ENCODE assay signal across 8 cellular contexts in the genomic region with DNA sequence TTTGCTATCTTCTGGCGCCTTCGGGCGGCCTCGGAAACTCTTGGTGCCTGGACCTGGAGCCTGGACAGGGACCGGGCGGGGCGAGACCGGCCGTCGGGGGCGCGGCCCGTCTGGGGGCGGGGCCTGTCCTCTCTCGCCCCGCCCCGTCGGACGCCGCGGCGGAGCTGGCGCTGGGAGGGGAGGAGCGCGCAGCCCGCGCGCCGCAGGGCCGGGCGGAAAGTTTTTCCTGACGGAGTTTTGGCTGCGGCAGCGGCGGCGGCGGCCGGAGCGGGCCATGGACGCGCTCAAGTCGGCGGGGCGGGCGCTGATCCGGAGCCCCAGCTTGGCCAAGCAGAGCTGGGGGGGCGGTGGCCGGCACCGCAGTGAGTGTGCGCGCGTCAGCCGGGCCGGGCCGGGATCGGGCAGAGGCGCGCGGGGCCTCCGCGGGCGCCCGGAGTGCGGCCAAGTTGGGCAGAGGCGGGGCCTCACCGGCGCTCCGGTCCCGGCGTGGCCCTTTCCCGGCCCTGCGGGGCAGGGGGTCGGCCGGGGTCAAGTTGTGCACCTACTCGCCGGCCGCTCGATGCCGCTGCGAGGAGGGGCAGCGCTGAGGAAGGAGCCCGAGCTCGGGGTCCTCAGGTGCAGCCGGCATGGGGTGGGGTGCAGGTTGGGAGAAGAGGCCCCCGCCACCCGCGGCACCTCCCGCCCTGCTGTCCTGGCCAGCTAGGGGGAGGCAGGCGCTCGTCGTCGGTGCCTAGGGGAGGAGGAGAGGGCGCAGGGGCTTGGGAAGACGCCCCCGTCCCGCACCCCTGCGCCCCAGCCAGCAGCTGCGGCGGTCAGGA. TPM values are rescaled to one million over a fixed set of nuclear protein-coding genes. Genes with fewer than 3 reads are reported as not detected.
DNase-seq lines count a peak whose midpoint lies in the region; ATAC-seq and TF ChIP-seq lines count a peak whose summit lies in the region.

A gene with protein sequence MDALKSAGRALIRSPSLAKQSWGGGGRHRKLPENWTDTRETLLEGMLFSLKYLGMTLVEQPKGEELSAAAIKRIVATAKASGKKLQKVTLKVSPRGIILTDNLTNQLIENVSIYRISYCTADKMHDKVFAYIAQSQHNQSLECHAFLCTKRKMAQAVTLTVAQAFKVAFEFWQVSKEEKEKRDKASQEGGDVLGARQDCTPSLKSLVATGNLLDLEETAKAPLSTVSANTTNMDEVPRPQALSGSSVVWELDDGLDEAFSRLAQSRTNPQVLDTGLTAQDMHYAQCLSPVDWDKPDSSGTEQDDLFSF (plus strand): TSS at position 182 of the 818 bp plus-strand sequence. CDS start 93 bp downstream, at position 275.

- 1% methylated on average over 33 to 49 of the region's 99 CpGs for WGBS in lower leg skin, 2 donors

- TF ChIP-seq POLR2A in lower leg skin (IDR thresholded peaks at IDR 0.05) = no peak

- peak within 1 kb of the TSS; percentile 78 for H3K4me3 ChIP-seq in GM12875 (ENCODE audit: low read depth, low read length)
- peak within 1 kb of the TSS; percentile 54 for H3K4me3 ChIP-seq in lower leg skin (ENCODE audit: low read depth, poor library complexity, severe bottlenecking)

- TF ChIP-seq CTCF in GM12875 (IDR thresholded peaks at IDR 0.05; ENCODE audit: borderline replicate concordance, insufficient read depth, low read depth, low read length) (no peak), lower leg skin (IDR thresholded peaks at IDR 0.05) (no peak)

- DNase-seq in NCI-H2196 (lab: John Stamatoyannopoulos, UW; ENCODE audit: unreplicated experiment) (peak; percentile 77), lower leg skin (ENCODE audit: low spot score in 2 of 2) (peak; percentile 37 to 91), NCI-H1092 treated with DMSO at 0.1 percent for 48 hours (lab: John Stamatoyannopoulos, UW) (no peak)
- peak; percentile 67 to 73 for DNase-seq in activated CD4-positive, alpha-beta T cell treated with anti-CD3 and anti-CD28 coated beads, Interleukin-2, amount 50 U/mL, for 48 hours
- DNase-seq in effector CD4-positive, alpha-beta T cell = peak; percentile 35
- DNase-seq in stimulated activated CD4-positive, alpha-beta T cell treated with anti-CD3 and anti-CD28 coated beads, Interleukin-4, amount 100 ng/mL, for 24 hours = peak; percentile 57

- intact Hi-C loops in lower leg skin (cut with DNase I; ENCODE audit: low total_unique reads) = no loop called here

- ATAC-seq in HG02588 (IDR thresholded peaks at IDR 0.05; ENCODE audit: unreplicated experiment) = peak; percentile 87

RNA-seq across cellular contexts. Expression of the gene that starts here (rescaled TPM):
- 10 to 100 TPM; 26.9 to 36.7 (median 27.2) TPM for total RNA-seq in lower leg skin
